1 cellular context compared by ENCODE assay signal in genomic region chr5:150497989-150498317, GRCh38.
TF ChIP-seq lines count a peak whose summit lies in the region.

No MANE protein-coding gene starts in this region.

TF ChIP-seq in H1, 55 proteins besides CTCF, POLR2A, EP300 and RAD21:
- no peak for TF ChIP-seq ZNF274 (IDR thresholded peaks at IDR 0.05; ENCODE audit: borderline replicate concordance, extremely low read depth, low read length)
- no peak for TF ChIP-seq SP2 (IDR thresholded peaks at IDR 0.05; ENCODE audit: low read length)
